13 cellular contexts compared by ENCODE assay signal in genomic region chr17:39706921-39707337, GRCh38. TPM values are rescaled to one million over a fixed set of nuclear protein-coding genes. Genes with fewer than 3 reads are reported as not detected.
DNase-seq lines count a peak whose midpoint lies in the region; ATAC-seq, FAIRE-seq and TF ChIP-seq lines count a peak whose summit lies in the region.
"Had no signal": no experiment of that assay in that cellular context is flagged by ENCODE, and none has a peak within 500 bp of the region (broad histone marks: within the 10 kb centered on the region; RNA-seq: fewer than 3 reads in every experiment).

No MANE protein-coding gene starts in this region.

- no peaks in the 10 kb centered on the region for H3K36me3 Mint-ChIP-seq in CD4-positive, CD25-positive, alpha-beta regulatory T cell

- peak in 2 of 3 donors; percentile 38 to 88 for DNase-seq in CD4-positive, CD25-positive, alpha-beta regulatory T cell
- DNase-seq in DND-41: no peak
- DNase-seq in central memory CD4-positive, alpha-beta T cell: peak; percentile 29
- peak in 2 of 6 donors; percentile 54 to 74 for DNase-seq in pancreas
- DNase-seq in stimulated activated CD8-positive, alpha-beta memory T cell treated with anti-CD3 and anti-CD28 coated beads, Interleukin-4, amount 100 ng/mL, for 48 hours: no peak
- DNase-seq in OCI-M2 (lab: John Stamatoyannopoulos, UW; ENCODE audit: unreplicated experiment): no peak
- DNase-seq: foreskin melanocyte, GM23248, kidney glomerular epithelial cell, NCI-H2227 treated with DMSO at 0.1 percent for 48 hours had no signal

- no peaks in the 10 kb centered on the region for H4K20me1 ChIP-seq in DND-41 (ENCODE audit: insufficient read depth, low read length)

- intact Hi-C loops in pancreas (cut with DNase I): no loop called here

- 47 to 65% methylated on average over 7 of the region's 7 CpGs for WGBS in pancreas, 2 donors

- no peaks in the 10 kb centered on the region for H3K27me3 ChIP-seq in CD4-positive, CD25-positive, alpha-beta regulatory T cell (ENCODE audit: control insufficient read depth, insufficient read depth, low read length)
- H3K27me3 ChIP-seq in DND-41 (ENCODE audit: insufficient read depth, low read length, poor library complexity) (no peaks in the 10 kb centered on the region), pancreas (no peaks in the 10 kb centered on the region)

- no peaks in the 10 kb centered on the region for H3K79me2 ChIP-seq in DND-41 (ENCODE audit: insufficient read depth, low read length)

- H2AFZ ChIP-seq in DND-41 (ENCODE audit: low read depth, low read length): no peak overlapping the region
- H2AFZ ChIP-seq: GM23248 had no signal

- peaks cover 15% of the 10 kb centered on the region for H3K4me1 ChIP-seq in CD4-positive, CD25-positive, alpha-beta regulatory T cell (ENCODE audit: control insufficient read depth, insufficient read depth, low read length, poor library complexity, severe bottlenecking)
- H3K4me1 ChIP-seq in DND-41 (ENCODE audit: insufficient read depth, low read length) (no peaks in the 10 kb centered on the region), pancreas (peaks cover 30 to 50% (median 44%) of the 10 kb centered on the region in 3 donors)

- H3K9ac ChIP-seq in DND-41 (ENCODE audit: low read depth, low read length): no peak overlapping the region
- H3K9ac ChIP-seq: GM23248 had no signal

- no peak for FAIRE-seq in pancreas (lab: Jason Lieb, UNC)

- peak overlapping the region; percentile 25 to 79 (median 64) for H3K4me3 Mint-ChIP-seq in CD4-positive, CD25-positive, alpha-beta regulatory T cell

- H3K4me2 ChIP-seq in DND-41 (ENCODE audit: insufficient read depth, low read length): no peak overlapping the region

- ATAC-seq in CD4-positive, CD25-positive, alpha-beta regulatory T cell (ENCODE audit: low read depth in 2 of 2): peak; percentile 72 to 86
- 0 out of 3 replicates have a peak, but pooled peaks have one; percentile 44 for ATAC-seq in DND-41 (ENCODE audit: insufficient read depth, low read depth)
- ATAC-seq in pancreas: no peak
- ATAC-seq in GM19035 (IDR thresholded peaks at IDR 0.05; ENCODE audit: unreplicated experiment): no peak

- no peaks in the 10 kb centered on the region for H3K36me3 ChIP-seq in CD4-positive, CD25-positive, alpha-beta regulatory T cell (ENCODE audit: control insufficient read depth, insufficient read depth, low read length)
- no peaks in the 10 kb centered on the region for H3K36me3 ChIP-seq in DND-41 (ENCODE audit: insufficient read depth, low read length)
- peaks cover 0 to 36% (median 3%) of the 10 kb centered on the region in 3 donors for H3K36me3 ChIP-seq in pancreas

- peak overlapping the region; percentile 30 for H3K4me3 ChIP-seq in CD4-positive, CD25-positive, alpha-beta regulatory T cell (ENCODE audit: low read depth, low read length)
- H3K4me3 ChIP-seq in DND-41 (ENCODE audit: low read depth in 1 of 2, low read length in 2 of 2) (no peak overlapping the region), pancreas (peak overlapping the region in 1 of 4 donors; percentile 14)
- H3K4me3 ChIP-seq: coronary artery, GM23248 had no signal

- peaks cover 15% of the 10 kb centered on the region for H3K27me3 Mint-ChIP-seq in CD4-positive, CD25-positive, alpha-beta regulatory T cell

- peaks cover 6 to 45% (median 12%) of the 10 kb centered on the region in 4 donors for H3K4me1 Mint-ChIP-seq in CD4-positive, CD25-positive, alpha-beta regulatory T cell

- H3K9me3 Mint-ChIP-seq in CD4-positive, CD25-positive, alpha-beta regulatory T cell: no peaks in the 10 kb centered on the region

- no peak for TF ChIP-seq CTCF in DND-41 (IDR thresholded peaks at IDR 0.05; ENCODE audit: borderline replicate concordance, extremely low read depth, low read length, poor library complexity, severe bottlenecking)
- TF ChIP-seq CTCF in pancreas (IDR thresholded peaks at IDR 0.05): no peak

- H3K27ac Mint-ChIP-seq in CD4-positive, CD25-positive, alpha-beta regulatory T cell: peak overlapping the region; percentile 84 to 95 (median 93)

- no peak overlapping the region for H3K27ac ChIP-seq in CD4-positive, CD25-positive, alpha-beta regulatory T cell (ENCODE audit: insufficient read depth, low read length, poor library complexity, severe bottlenecking)
- no peak overlapping the region for H3K27ac ChIP-seq in DND-41 (ENCODE audit: low read length)
- H3K27ac ChIP-seq in pancreas: peak overlapping the region; percentile 90 to 96 (median 94)
- H3K27ac ChIP-seq: GM23248 had no signal

- H3K9me3 ChIP-seq in CD4-positive, CD25-positive, alpha-beta regulatory T cell (ENCODE audit: control insufficient read depth in 2 of 2, low read length in 2 of 2): no peaks in the 10 kb centered on the region
- H3K9me3 ChIP-seq in DND-41 (ENCODE audit: insufficient read depth, low read length, severe bottlenecking) (no peaks in the 10 kb centered on the region), pancreas (no peaks in the 10 kb centered on the region)

RNA-seq across cellular contexts. Expression of gene ERBB2, which starts 7.1 kb away (rescaled TPM):
- 5.5 TPM for total RNA-seq in CD4-positive, CD25-positive, alpha-beta regulatory T cell
- polyA plus RNA-seq in CD4-positive, CD25-positive, alpha-beta regulatory T cell: under 1 TPM; 0.36 to 0.80 (median 0.57) TPM
- 10 to 100 TPM; 38.7 to 78.9 (median 45.0) TPM for total RNA-seq in pancreas
- polyA plus RNA-seq in pancreas: 10 to 100 TPM; 37.2 to 44.3 TPM

RNA-seq across cellular contexts. Expression of gene PGAP3, which starts 19.1 kb away (rescaled TPM):
- 28.0 TPM for total RNA-seq in CD4-positive, CD25-positive, alpha-beta regulatory T cell
- polyA plus RNA-seq in CD4-positive, CD25-positive, alpha-beta regulatory T cell: 10 to 100 TPM; 15.2 to 23.3 (median 17.5) TPM
- total RNA-seq in pancreas: 10 to 100 TPM; 19.4 to 33.4 (median 23.1) TPM
- polyA plus RNA-seq in pancreas: 10 to 100 TPM; 34.7 to 46.3 TPM

RNA-seq across cellular contexts. Expression of gene MIEN1, which starts 23.4 kb away (rescaled TPM):
- total RNA-seq in CD4-positive, CD25-positive, alpha-beta regulatory T cell: 44.1 TPM
- polyA plus RNA-seq in CD4-positive, CD25-positive, alpha-beta regulatory T cell: 100 to 1,000 TPM in 3 of 4 donors, 10 to 100 TPM in 1; 93.5 to 158 (median 127) TPM
- 10 to 100 TPM; 17.0 to 26.5 (median 24.3) TPM for total RNA-seq in pancreas
- 10 to 100 TPM; 54.4 to 75.2 TPM for polyA plus RNA-seq in pancreas

RNA-seq across cellular contexts. Expression of gene GRB7, which starts 30.8 kb away (rescaled TPM):
- not detected for total RNA-seq in CD4-positive, CD25-positive, alpha-beta regulatory T cell
- polyA plus RNA-seq in CD4-positive, CD25-positive, alpha-beta regulatory T cell: not detected
- 10 to 100 TPM; 17.8 to 39.9 (median 26.5) TPM for total RNA-seq in pancreas
- polyA plus RNA-seq in pancreas: 10 to 100 TPM; 50.4 to 64.4 TPM
- total RNA-seq: GM23248, M059J had no signal
- polyA plus RNA-seq: GM23248 had no signal

RNA-seq across cellular contexts. Expression of gene PNMT, which starts 38.7 kb away (rescaled TPM):
- 1.2 TPM for total RNA-seq in CD4-positive, CD25-positive, alpha-beta regulatory T cell
- polyA plus RNA-seq in CD4-positive, CD25-positive, alpha-beta regulatory T cell: not detected
- total RNA-seq in pancreas: under 1 TPM in 3 of 6 donors, not detected in 3; 0.16 to 0.64 (median 0.23) TPM
- polyA plus RNA-seq in pancreas: 10 to 100 TPM in 1 of 2 donors, 1 to 10 TPM in 1; 3.0 to 11.7 TPM
- total RNA-seq: GM23248, M059J had no signal
- polyA plus RNA-seq: GM23248 had no signal

Comparison
In these comparisons a context has a peak if more than half of its experiments do, and no peak if none do; other contexts are left out.
1. ATAC-seq: peak in CD4-positive, CD25-positive, alpha-beta regulatory T cell (2 of 2) and DND-41 (single experiment); none in pancreas (0 of 4) and GM19035 (single experiment).
2. DNase-seq: peak in CD4-positive, CD25-positive, alpha-beta regulatory T cell (2 of 3) and central memory CD4-positive, alpha-beta T cell (single experiment); none in DND-41 (single experiment), stimulated activated CD8-positive, alpha-beta memory T cell treated with anti-CD3 and anti-CD28 coated beads, Interleukin-4, amount 100 ng/mL, for 48 hours (single experiment) and OCI-M2 (single experiment).
3. H3K27ac ChIP-seq: peak in pancreas (4 of 4); none in CD4-positive, CD25-positive, alpha-beta regulatory T cell (single experiment) and DND-41 (single experiment).